25 cellular contexts compared by ENCODE assay signal in the genomic region with DNA sequence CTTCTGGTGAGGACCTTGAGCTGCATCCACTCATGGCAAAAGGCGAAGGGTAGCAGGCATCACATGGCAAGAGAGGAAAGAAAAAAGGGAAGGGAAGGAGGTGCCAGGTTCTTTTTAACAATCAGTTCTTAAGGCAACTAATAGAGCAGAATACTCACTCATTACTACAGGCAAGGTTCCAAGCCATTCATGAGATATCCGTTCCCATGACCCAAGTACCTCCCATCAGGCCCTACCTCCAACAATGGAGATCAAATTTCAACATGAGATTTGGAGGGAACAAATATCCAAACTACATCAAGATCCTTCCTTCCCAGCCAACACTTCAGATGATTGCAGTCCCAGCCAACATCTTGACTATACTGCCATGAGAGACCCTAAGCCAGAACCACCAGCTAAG. TPM values are rescaled to one million over a fixed set of nuclear protein-coding genes. Genes with fewer than 3 reads are reported as not detected.
DNase-seq lines count a peak whose midpoint lies in the region; TF ChIP-seq lines count a peak whose summit lies in the region.
"Had no signal": no experiment of that assay in that cellular context is flagged by ENCODE, and none has a peak within 500 bp of the region (broad histone marks: within the 10 kb centered on the region; RNA-seq: fewer than 3 reads in every experiment).

No MANE protein-coding gene starts in this region.

- TF ChIP-seq EP300 in ovary (IDR thresholded peaks at IDR 0.05), result no peak

- DNase-seq in NCI-H2171 treated with DMSO at 0.1 percent for 48 hours (lab: John Stamatoyannopoulos, UW) (peak; percentile 37), NCI-H2171 (lab: John Stamatoyannopoulos, UW) (no peak), NCI-H2029 treated with DMSO at 0.1 percent for 48 hours (lab: John Stamatoyannopoulos, UW) (peak; percentile 8), choroid plexus epithelial cell (ENCODE audit: low read depth) (peak; percentile 35), renal cortical epithelial cell (ENCODE audit: low read depth) (peak; percentile 17), GM13976 (ENCODE audit: low spot score) (no peak), GM10266 (ENCODE audit: extremely low spot score) (no peak), ovary (no peak)
- DNase-seq: activated CD4-positive, alpha-beta T cell treated with anti-CD3 and anti-CD28 coated beads for 4 hours; activated CD8-positive, alpha-beta T cell treated with anti-CD3 and anti-CD28 coated beads, Interleukin-2, amount 10 ng/mL, durations not matched to agents 7 days and 5 days; amniotic stem cell; brain microvascular endothelial cell; glutamatergic neuron; mesenchymal stem cell; MG63; NCI-H1417; NCI-H2081 treated with DMSO at 0.1 percent for 48 hours; NCI-H524 treated with DMSO at 0.1 percent for 48 hours; small intestine; stimulated activated naive B cell treated with anti-CD40 and anti-IgM and Interleukin-4, amounts not matched to agents 10 μg/mL and 1 μg/mL and 100 μg/mL, for 72 hours; substantia nigra; T1000; trophoblast cell; WERI-Rb-1 had no signal

- TF ChIP-seq POLR2A in ovary (IDR thresholded peaks at IDR 0.05), result no peak

- H3K4me3 ChIP-seq in choroid plexus epithelial cell (ENCODE audit: low read depth, low read length), result no peak overlapping the region
- no peak overlapping the region for H3K4me3 ChIP-seq in ovary
- H3K4me3 ChIP-seq: K562, MG63 had no signal

- in situ Hi-C loops in GM13976 (cut with MboI; ENCODE audit: low sequenced_read_pairs, unreplicated experiment), result no loop called here

- H3K9me3 ChIP-seq in ovary, result no peaks in the 10 kb centered on the region
- H3K9me3 ChIP-seq: MG63 had no signal

- 44 to 59% (median 46%) methylated on average over 2 of the region's 2 CpGs for WGBS in ovary, 3 donors

- no peak overlapping the region for H3K27ac ChIP-seq in ovary
- H3K27ac ChIP-seq: brain microvascular endothelial cell, WERI-Rb-1 had no signal

- no peaks in the 10 kb centered on the region for H3K27me3 ChIP-seq in ovary
- H3K27me3 ChIP-seq: brain microvascular endothelial cell, MG63 had no signal

- no peaks in the 10 kb centered on the region for H3K36me3 ChIP-seq in ovary
- H3K36me3 ChIP-seq: brain microvascular endothelial cell, MG63, WERI-Rb-1 had no signal

- H3K4me1 ChIP-seq in ovary (ENCODE audit: insufficient read depth), result no peaks in the 10 kb centered on the region

- intact Hi-C loops in ovary (cut with DNase I), result no loop called here

- TF ChIP-seq CTCF in choroid plexus epithelial cell (conservative IDR thresholded peaks at IDR 0.05; ENCODE audit: low read depth, low read length) (no peak), GM13976 (IDR thresholded peaks at IDR 0.05; ENCODE audit: borderline replicate concordance, control extremely low read depth, extremely low read depth, insufficient read depth, missing control alignments) (no peak), GM10266 (IDR thresholded peaks at IDR 0.05; ENCODE audit: control insufficient read depth, insufficient read depth, low read depth, missing control alignments) (no peak), ovary (IDR thresholded peaks at IDR 0.05) (no peak)

RNA-seq across cellular contexts. Expression of a gene that starts 38.9 kb away (rescaled TPM):
- total RNA-seq in renal cortical epithelial cell (17.7 and 28.9 TPM in 2 replicates), ovary (10 to 100 TPM; 21.0 to 33.6 (median 25.6) TPM)
- 10 to 100 TPM; 28.5 to 30.7 TPM for polyA plus RNA-seq in ovary

Comparison
In these comparisons a context has a peak if more than half of its experiments do, and no peak if none do; other contexts are left out.
1. DNase-seq: peak in NCI-H2171 treated with DMSO at 0.1 percent for 48 hours (single experiment), NCI-H2029 treated with DMSO at 0.1 percent for 48 hours (single experiment), choroid plexus epithelial cell (single experiment) and renal cortical epithelial cell (single experiment); none in NCI-H2171 (single experiment), GM13976 (single experiment), GM10266 (single experiment) and ovary (0 of 5).